Comparison of ENCODE assay signal across 30 cellular contexts in the genomic region with DNA sequence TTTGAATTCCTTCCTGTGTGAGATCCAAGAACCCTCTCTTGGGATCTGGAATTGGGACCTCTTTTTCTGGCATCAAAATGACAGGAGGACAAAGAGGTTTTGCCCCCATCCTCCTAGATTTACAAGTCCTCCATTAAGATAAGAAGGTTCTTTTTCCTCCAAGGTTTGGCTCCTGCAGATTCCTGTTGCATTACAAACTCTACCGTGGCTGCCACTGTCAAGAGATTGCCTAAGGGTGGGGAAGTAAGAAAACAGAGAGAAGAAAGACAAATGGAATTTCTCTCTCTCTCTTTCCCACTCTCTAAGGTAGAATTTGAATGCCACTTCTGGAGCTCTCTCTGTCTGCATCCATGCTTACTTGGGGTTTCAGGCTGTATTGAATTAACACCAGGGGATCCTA. TPM values are rescaled to one million over a fixed set of nuclear protein-coding genes. Genes with fewer than 3 reads are reported as not detected.
DNase-seq lines count a peak whose midpoint lies in the region; ATAC-seq, FAIRE-seq and TF ChIP-seq lines count a peak whose summit lies in the region.
"Had no signal": no experiment of that assay in that cellular context is flagged by ENCODE, and none has a peak within 500 bp of the region (broad histone marks: within the 10 kb centered on the region; RNA-seq: fewer than 3 reads in every experiment).

No MANE protein-coding gene starts in this region.

- TF ChIP-seq POLR2A in A549 (IDR thresholded peaks at IDR 0.05; ENCODE audit: low read length): no peak
- no peak for TF ChIP-seq POLR2A in IMR-90 (IDR thresholded peaks at IDR 0.05; ENCODE audit: low read depth, low read length)
- TF ChIP-seq POLR2A in H54 (IDR thresholded peaks at IDR 0.05; ENCODE audit: low read depth, low read length): no peak
- TF ChIP-seq POLR2A in upper lobe of left lung (IDR thresholded peaks at IDR 0.05): no peak

- ATAC-seq in A549 (no peak), IMR-90 (ENCODE audit: low read depth) (peak; percentile 30; the same call in 1 of the 2 replicates), upper lobe of left lung (ENCODE audit: low FRiP score in 2 of 2) (no peak)
- ATAC-seq: heart left ventricle, HepG2, left colon had no signal

- no peak overlapping the region for H3K56ac ChIP-seq in IMR-90 (ENCODE audit: extremely low read depth, insufficient read depth, low read length)

- H4K20me1 ChIP-seq in IMR-90 (ENCODE audit: insufficient read depth, low read length) (no peaks in the 10 kb centered on the region), keratinocyte (ENCODE audit: control insufficient read depth, extremely low read depth, insufficient read depth, low read length) (no peaks in the 10 kb centered on the region)

- H3K4me2 ChIP-seq in A549 (peak overlapping the region; percentile 35; the same call in 1 of the 3 replicates), IMR-90 (ENCODE audit: low read depth, low read length) (peak overlapping the region; percentile 62; the same call in 1 of the 2 replicates), keratinocyte (ENCODE audit: control insufficient read depth, extremely low read depth, insufficient read depth, low read depth, low read length) (peak overlapping the region; percentile 28)

- H2AK5ac ChIP-seq in IMR-90 (ENCODE audit: low read depth, low read length): no peak overlapping the region

- no peaks in the 10 kb centered on the region for H3K27me3 ChIP-seq in IMR-90 (ENCODE audit: control insufficient read depth, insufficient read depth, low read length)
- no peaks in the 10 kb centered on the region for H3K27me3 ChIP-seq in bronchial epithelial cell (ENCODE audit: control insufficient read depth, insufficient read depth, low read length)
- no peaks in the 10 kb centered on the region for H3K27me3 ChIP-seq in keratinocyte (ENCODE audit: control insufficient read depth, extremely low read depth, insufficient read depth, low read length)
- no peaks in the 10 kb centered on the region for H3K27me3 ChIP-seq in upper lobe of left lung
- H3K27me3 ChIP-seq: testis had no signal

- H3K79me2 ChIP-seq in keratinocyte (ENCODE audit: control insufficient read depth, insufficient read depth, low read length): no peaks in the 10 kb centered on the region

- H3K18ac ChIP-seq in IMR-90 (ENCODE audit: low read depth, low read length): peak overlapping the region; percentile 79; the same call in 1 of the 2 replicates

- peak overlapping the region; percentile 35; the same call in 1 of the 2 replicates for H2BK120ac ChIP-seq in IMR-90 (ENCODE audit: low read depth, low read length)

- H3K4me3 ChIP-seq in A549 (no peak overlapping the region), IMR-90 (ENCODE audit: insufficient read depth, low read depth, low read length) (no peak overlapping the region), bronchial epithelial cell (ENCODE audit: low read depth, low read length) (no peak overlapping the region), keratinocyte (ENCODE audit: control insufficient read depth in 2 of 3, extremely low read depth in 1 of 3, insufficient read depth in 2 of 3, low read depth in 1 of 3, low read length in 3 of 3) (no peak overlapping the region), upper lobe of left lung (no peak overlapping the region)
- H3K4me3 ChIP-seq: heart left ventricle, testis had no signal

- H2BK20ac ChIP-seq in IMR-90 (ENCODE audit: low read depth, low read length): no peak overlapping the region

- H2BK5ac ChIP-seq in IMR-90 (ENCODE audit: low read depth, low read length, poor library complexity, severe bottlenecking): peak overlapping the region; percentile 51

- intact Hi-C loops in IMR-90 (cut with micrococcal nuclease): no loop called here

- no peak for TF ChIP-seq RAD21 in A549 (conservative IDR thresholded peaks at IDR 0.05 in 1 of 2, IDR thresholded peaks at IDR 0.05 in 1 of 2)
- no peak for TF ChIP-seq RAD21 in IMR-90 (IDR thresholded peaks at IDR 0.05; ENCODE audit: low read length)

- no peak for TF ChIP-seq EP300 in A549 (IDR thresholded peaks at IDR 0.05)
- no peak for TF ChIP-seq EP300 in upper lobe of left lung (IDR thresholded peaks at IDR 0.05)

- in situ Hi-C loops in IMR-90 (cut with MboI; ENCODE audit: low sequenced_read_pairs): no loop called here

- POLR2A ChIA-PET in A549 (lab: Yijun Ruan, JAX) (no interaction called here), IMR-90 (lab: Charles Lee; ENCODE audit: unreplicated experiment) (no interaction called here)

- no peak overlapping the region for H2AK9ac ChIP-seq in IMR-90 (replicated peaks; ENCODE audit: low read depth, low read length, poor library complexity)

- CTCF ChIA-PET in A549 (lab: Yijun Ruan, JAX): interaction anchor here (1.3 kb wide), 1 partner anchor 12 kb away, joined by 3 read pairs; a partner anchor contains a TSS
- CTCF ChIA-PET in IMR-90 (lab: Yijun Ruan, JAX): interaction anchor here (0.6 kb wide), 1 partner anchor 8 kb away, joined by 3 read pairs; no protein-coding TSS in a partner anchor

- TF ChIP-seq CTCF in A549 (IDR thresholded peaks at IDR 0.05) (no peak), IMR-90 (conservative IDR thresholded peaks at IDR 0.05; ENCODE audit: low read depth, low read length) (no peak), bronchial epithelial cell (IDR thresholded peaks at IDR 0.05; ENCODE audit: insufficient read depth, low read length, severe bottlenecking) (no peak), keratinocyte (optimal IDR thresholded peaks at IDR 0.05 in 1 of 3, IDR thresholded peaks at IDR 0.05 in 1 of 3, conservative IDR thresholded peaks at IDR 0.05 in 1 of 3; ENCODE audit: extremely low read depth in 1 of 3, insufficient read depth in 2 of 3, low read length in 3 of 3) (no peak), upper lobe of left lung (IDR thresholded peaks at IDR 0.05) (no peak)

- H3K79me1 ChIP-seq in IMR-90 (ENCODE audit: low read depth in 1 of 2, low read length in 2 of 2): no peaks in the 10 kb centered on the region

- H3K27ac ChIP-seq in A549 (no peak overlapping the region), IMR-90 (ENCODE audit: insufficient read depth, low read length) (no peak overlapping the region), keratinocyte (ENCODE audit: control insufficient read depth, insufficient read depth, low read length) (no peak overlapping the region), upper lobe of left lung (no peak overlapping the region)
- H3K27ac ChIP-seq: heart left ventricle, RWPE1, testis had no signal

- H3K9ac ChIP-seq in IMR-90 (ENCODE audit: low read depth, low read length): no peak overlapping the region
- H3K9ac ChIP-seq in keratinocyte (ENCODE audit: control insufficient read depth, extremely low read depth, insufficient read depth, low read length): no peak overlapping the region

- H3K23ac ChIP-seq in IMR-90 (ENCODE audit: low read depth, low read length): no peak overlapping the region

- no peak overlapping the region for H4K91ac ChIP-seq in IMR-90 (ENCODE audit: insufficient read depth, low read depth, low read length)

- no peaks in the 10 kb centered on the region for H3K36me3 ChIP-seq in IMR-90 (ENCODE audit: control insufficient read depth, insufficient read depth, low read length)
- no peaks in the 10 kb centered on the region for H3K36me3 ChIP-seq in bronchial epithelial cell (ENCODE audit: control insufficient read depth, insufficient read depth, low read length)
- no peaks in the 10 kb centered on the region for H3K36me3 ChIP-seq in keratinocyte (ENCODE audit: control insufficient read depth in 2 of 2, extremely low read depth in 1 of 2, insufficient read depth in 2 of 2, low read length in 2 of 2)
- H3K36me3 ChIP-seq in upper lobe of left lung: no peaks in the 10 kb centered on the region
- H3K36me3 ChIP-seq: heart left ventricle had no signal

- H3K9me3 ChIP-seq in A549 (no peaks in the 10 kb centered on the region; the same call in 2 of the 3 replicates), IMR-90 (ENCODE audit: control insufficient read depth, insufficient read depth, low read length) (0 out of 2 replicates have a peak, but pooled peaks cover 3% of the 10 kb centered on the region), keratinocyte (ENCODE audit: control insufficient read depth, low read depth, low read length) (peaks cover 2% of the 10 kb centered on the region), upper lobe of left lung (peaks cover 0 to 6% (median 0%) of the 10 kb centered on the region in 4 donors)
- H3K9me3 ChIP-seq: testis had no signal

- WGBS in A549 (ENCODE audit: missing lambda C conversion rate): 3% methylated on average over 1 of the region's 1 CpG
- no CpG with 5 or more reads among the region's 1 CpG for WGBS in IMR-90 (ENCODE audit: extremely low coverage in 2 of 2, insufficient read length in 1 of 2), 2 experiments
- WGBS in upper lobe of left lung, 2 donors: 8 to 27% methylated on average over 1 of the region's 1 CpG

- H2AFZ ChIP-seq in IMR-90 (replicated peaks; ENCODE audit: low read length, poor library complexity) (no peak overlapping the region), keratinocyte (ENCODE audit: control insufficient read depth, low read length) (no peak overlapping the region)

- FAIRE-seq in A549 (lab: Jason Lieb, UNC): no peak
- FAIRE-seq in bronchial epithelial cell (lab: Jason Lieb, UNC): no peak
- FAIRE-seq in keratinocyte (lab: Jason Lieb, UNC): peak; percentile 74
- FAIRE-seq in H54 (lab: Jason Lieb, UNC): no peak
- FAIRE-seq: HepG2 had no signal

- H3K4me1 ChIP-seq in A549 (peaks cover 9% of the 10 kb centered on the region; the same call in 2 of the 3 replicates), IMR-90 (ENCODE audit: control insufficient read depth, insufficient read depth, low read length) (peaks cover 10% of the 10 kb centered on the region), keratinocyte (ENCODE audit: control insufficient read depth, extremely low read depth, insufficient read depth, low read length) (peaks cover 10% of the 10 kb centered on the region), upper lobe of left lung (no peaks in the 10 kb centered on the region)
- H3K4me1 ChIP-seq: heart left ventricle, testis had no signal

- H4K8ac ChIP-seq in IMR-90 (ENCODE audit: low read depth in 2 of 2, low read length in 2 of 2): peak overlapping the region in 1 of 2 experiments; percentile 29; a peak in 1 of 4 replicates

- H2BK15ac ChIP-seq in IMR-90 (ENCODE audit: low read depth, low read length): no peak overlapping the region

- 0 out of 2 replicates have a peak overlapping the region, but pooled peaks have one; percentile 14 for H3K14ac ChIP-seq in IMR-90 (replicated peaks; ENCODE audit: low read depth, low read length)

- no TSS peak for BruUV-seq in IMR-90 (replicated peaks; lab: Mats Ljungman, UMichigan)

- peak overlapping the region; percentile 77; the same call in 1 of the 2 replicates for H4K5ac ChIP-seq in IMR-90 (ENCODE audit: low read depth, low read length)

- no peak overlapping the region for H3K4ac ChIP-seq in IMR-90 (ENCODE audit: low read depth, low read length)

- no peaks in the 10 kb centered on the region for H3K9me1 ChIP-seq in IMR-90 (ENCODE audit: insufficient read depth, low read length)
- no peaks in the 10 kb centered on the region for H3K9me1 ChIP-seq in keratinocyte (ENCODE audit: control insufficient read depth, extremely low read depth, insufficient read depth, low read length)

- DNase-seq in A549 (ENCODE audit: low read depth in 1 of 2, low spot score in 1 of 2) (no peak), IMR-90 (peak; percentile 49), bronchial epithelial cell (ENCODE audit: low read depth) (peak; percentile 46), keratinocyte (ENCODE audit: low read depth, low spot score) (no peak), COLO829 (ENCODE audit: low spot score) (no peak), H54 (ENCODE audit: insufficient read length, low spot score) (no peak), upper lobe of left lung (no peak), NCI-H345 treated with DMSO at 0.1 percent for 48 hours (lab: John Stamatoyannopoulos, UW; ENCODE audit: unreplicated experiment) (no peak)
- DNase-seq: 8988T; activated CD4-positive, alpha-beta T cell treated with anti-CD3 and anti-CD28 coated beads for 1 hour; activated naive CD8-positive, alpha-beta T cell treated with anti-CD3 and anti-CD28 coated beads for 36 hours; activated T-cell treated with anti-CD3 and anti-CD28 coated beads for 4 hours; AML-193; cerebellar nuclear complex; DMS53; heart left ventricle; Kasumi-1; left colon; naive B cell; NCI-H146; NCI-H2107; NCI-H446 treated with DMSO at 0.1 percent for 48 hours; NCI-H82; occipital lobe; stimulated activated CD4-positive, alpha-beta T cell treated with anti-CD3 and anti-CD28 coated beads, Interleukin-15, amount 100 ng/mL, for 24 hours; stimulated activated naive CD4-positive, alpha-beta T cell treated with Interleukin-2 at 50 U/mL for 16 hours; T-helper 2 cell; testis had no signal

- dilution Hi-C loops in IMR-90 (cut with HindIII; ENCODE audit: low sequenced_read_pairs, unreplicated experiment) (no loop called here), keratinocyte (cut with MboI; ENCODE audit: extremely low pct_ligation_motif_present, low sequenced_read_pairs) (no loop called here)

RNA-seq across cellular contexts. Expression of a gene that starts 12.0 kb away (rescaled TPM):
- polyA plus RNA-seq in A549 (2011; rRNA removed): 0.52 and 0.74 TPM in 2 replicates
- 0.05 TPM in 2 replicates for polyA plus RNA-seq in A549 (2012; cell fraction: cytosol; rRNA removed)
- 0.12 and 0.27 TPM in 2 replicates for polyA plus RNA-seq in A549 (2012; cell fraction: nucleus; rRNA removed)
- 1.5 TPM in 3 replicates for polyA plus RNA-seq in A549 (2017; fragmentation: RNase III; extraction: RNeasy Plus Mini Kit Qiagen cat#74134 plus additional on column Dnase treatment)
- 1.6 and 1.8 TPM in 2 replicates for polyA minus RNA-seq in A549 (2011; rRNA and poly(A)+ RNA removed)
- 13.1 and 16.7 TPM in 2 replicates for total RNA-seq in IMR-90 (2012; rRNA removed)
- 3.8 and 4.8 TPM in 2 replicates for polyA plus RNA-seq in IMR-90 (2012; rRNA removed)
- polyA plus RNA-seq in IMR-90 (2012; cell fraction: cytosol; rRNA removed): 2.1 and 2.8 TPM in 2 replicates
- polyA plus RNA-seq in IMR-90 (2012; cell fraction: nucleus; rRNA removed; ENCODE audit: low replicate concordance): 2.7 and 10.2 TPM in 2 replicates
- 0.26 and 1.3 TPM in 2 replicates for total RNA-seq in bronchial epithelial cell
- 0.09 to 0.14 TPM (median 0.10 TPM) in 3 replicates for polyA plus RNA-seq in keratinocyte
- 0.04 TPM for polyA plus RNA-seq in keratinocyte (2011; ENCODE audit: low read depth)
- 0.08 and 0.11 TPM in 2 replicates for polyA plus RNA-seq in keratinocyte (2011; cell fraction: cytosol; rRNA removed)
- 0.69 and 0.85 TPM in 2 replicates for polyA plus RNA-seq in keratinocyte (2011; cell fraction: nucleus; rRNA removed)
- 0.05 and 0.23 TPM in 2 replicates for polyA plus RNA-seq in keratinocyte (2012; ENCODE audit: low replicate concordance)
- polyA minus RNA-seq in keratinocyte: 0.30 to 0.58 TPM (median 0.53 TPM) in 3 replicates
- polyA minus RNA-seq in keratinocyte (2011; cell fraction: cytosol; rRNA and poly(A)+ RNA removed): not detected
- 2.1 and 4.7 TPM in 2 replicates for polyA minus RNA-seq in keratinocyte (2011; cell fraction: nucleus; rRNA and poly(A)+ RNA removed)
- 10 to 100 TPM; 25.4 to 54.5 (median 33.0) TPM for total RNA-seq in upper lobe of left lung
- total RNA-seq: activated naive CD8-positive, alpha-beta T cell treated with anti-CD3 and anti-CD28 coated beads for 36 hours; HepG2 had no signal
- polyA plus RNA-seq: HepG2 had no signal

Comparison
In these comparisons a context has a peak if more than half of its experiments do, and no peak if none do; other contexts are left out.
1. DNase-seq: peak in IMR-90 (single experiment) and bronchial epithelial cell (single experiment); none in A549 (0 of 2), keratinocyte (single experiment), COLO829 (single experiment), H54 (single experiment), upper lobe of left lung (0 of 2) and NCI-H345 treated with DMSO at 0.1 percent for 48 hours (single experiment).
2. Peak in every context shown above with its lines, with median percentiles within 50 percentile points of each other: H3K4me2 ChIP-seq.